2 cellular contexts compared by ENCODE assay signal in the genomic region with DNA sequence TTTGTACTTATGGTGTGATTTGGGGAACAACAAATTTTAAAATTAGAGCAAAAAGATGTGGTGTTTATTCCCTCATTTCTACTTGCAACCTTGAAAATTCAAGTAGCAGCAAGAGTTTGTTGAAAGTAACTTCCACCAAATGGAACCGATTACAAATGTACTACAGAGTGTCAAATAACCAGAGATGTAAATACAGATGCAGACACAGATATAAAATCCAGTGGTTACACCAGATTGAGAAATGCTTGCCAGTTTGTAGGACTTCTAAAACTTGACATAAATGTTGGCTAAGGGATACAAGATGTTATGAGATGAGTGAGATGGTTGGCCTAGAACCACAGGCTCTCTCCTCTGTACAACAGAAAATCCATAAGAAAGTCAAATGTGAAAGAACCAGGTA.
TF ChIP-seq lines count a peak whose summit lies in the region.

No MANE protein-coding gene starts in this region.

TF ChIP-seq in IMR-90, 13 proteins besides CTCF, POLR2A, EP300 and RAD21:
- TF ChIP-seq, protein P1, sequence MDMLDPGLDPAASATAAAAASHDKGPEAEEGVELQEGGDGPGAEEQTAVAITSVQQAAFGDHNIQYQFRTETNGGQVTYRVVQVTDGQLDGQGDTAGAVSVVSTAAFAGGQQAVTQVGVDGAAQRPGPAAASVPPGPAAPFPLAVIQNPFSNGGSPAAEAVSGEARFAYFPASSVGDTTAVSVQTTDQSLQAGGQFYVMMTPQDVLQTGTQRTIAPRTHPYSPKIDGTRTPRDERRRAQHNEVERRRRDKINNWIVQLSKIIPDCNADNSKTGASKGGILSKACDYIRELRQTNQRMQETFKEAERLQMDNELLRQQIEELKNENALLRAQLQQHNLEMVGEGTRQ (IDR thresholded peaks at IDR 0.05; ENCODE audit: low read depth, low read length), result no peak
- TF ChIP-seq RFX5 (IDR thresholded peaks at IDR 0.05; ENCODE audit: low read depth, low read length) (no peak), NFE2L2 (IDR thresholded peaks at IDR 0.05; ENCODE audit: low read depth, low read length) (no peak), FOS (IDR thresholded peaks at IDR 0.05; ENCODE audit: low read depth, low read length) (no peak), MXI1 (IDR thresholded peaks at IDR 0.05; ENCODE audit: borderline replicate concordance, low read depth, low read length) (no peak), CHD1 (IDR thresholded peaks at IDR 0.05; ENCODE audit: low read depth, low read length) (no peak), BHLHE40 (IDR thresholded peaks at IDR 0.05; ENCODE audit: low read depth, low read length) (no peak), CEBPB (IDR thresholded peaks at IDR 0.05; ENCODE audit: low read depth, low read length) (no peak), RCOR1 (IDR thresholded peaks at IDR 0.05; ENCODE audit: insufficient replicate concordance, low read length) (no peak), MAFK (IDR thresholded peaks at IDR 0.05; ENCODE audit: low read depth, low read length) (no peak), MAZ (IDR thresholded peaks at IDR 0.05; ENCODE audit: borderline replicate concordance, low read depth, low read length) (no peak), SMC3 (IDR thresholded peaks at IDR 0.05; ENCODE audit: low read depth, low read length) (no peak)
- TF ChIP-seq, protein P2, sequence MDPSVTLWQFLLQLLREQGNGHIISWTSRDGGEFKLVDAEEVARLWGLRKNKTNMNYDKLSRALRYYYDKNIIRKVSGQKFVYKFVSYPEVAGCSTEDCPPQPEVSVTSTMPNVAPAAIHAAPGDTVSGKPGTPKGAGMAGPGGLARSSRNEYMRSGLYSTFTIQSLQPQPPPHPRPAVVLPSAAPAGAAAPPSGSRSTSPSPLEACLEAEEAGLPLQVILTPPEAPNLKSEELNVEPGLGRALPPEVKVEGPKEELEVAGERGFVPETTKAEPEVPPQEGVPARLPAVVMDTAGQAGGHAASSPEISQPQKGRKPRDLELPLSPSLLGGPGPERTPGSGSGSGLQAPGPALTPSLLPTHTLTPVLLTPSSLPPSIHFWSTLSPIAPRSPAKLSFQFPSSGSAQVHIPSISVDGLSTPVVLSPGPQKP (IDR thresholded peaks at IDR 0.05; ENCODE audit: borderline replicate concordance, low read depth, low read length), result no peak

TF ChIP-seq in H1, 55 proteins besides CTCF, POLR2A, EP300 and RAD21:
- TF ChIP-seq RBBP5 (IDR thresholded peaks at IDR 0.05; ENCODE audit: borderline replicate concordance, low read depth, low read length), result no peak
- TF ChIP-seq POU5F1 (IDR thresholded peaks at IDR 0.05; ENCODE audit: low read depth, low read length), result no peak
- no peak for TF ChIP-seq KDM1A (IDR thresholded peaks at IDR 0.05; ENCODE audit: borderline replicate concordance, low read length)
- TF ChIP-seq, protein P3, sequence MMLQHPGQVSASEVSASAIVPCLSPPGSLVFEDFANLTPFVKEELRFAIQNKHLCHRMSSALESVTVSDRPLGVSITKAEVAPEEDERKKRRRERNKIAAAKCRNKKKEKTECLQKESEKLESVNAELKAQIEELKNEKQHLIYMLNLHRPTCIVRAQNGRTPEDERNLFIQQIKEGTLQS (IDR thresholded peaks at IDR 0.05; ENCODE audit: insufficient read depth, low read depth, low read length), result no peak
- no peak for TF ChIP-seq CHD1 (IDR thresholded peaks at IDR 0.05; ENCODE audit: low read depth, low read length)
- TF ChIP-seq RFX5 (IDR thresholded peaks at IDR 0.05; ENCODE audit: borderline replicate concordance, low read depth, low read length), result no peak
- TF ChIP-seq NRF1 (IDR thresholded peaks at IDR 0.05; ENCODE audit: low read depth, low read length), result no peak
- TF ChIP-seq EGR1 (IDR thresholded peaks at IDR 0.05; ENCODE audit: borderline replicate concordance, low read depth, low read length), result no peak
- TF ChIP-seq PHF8 (conservative IDR thresholded peaks at IDR 0.05; ENCODE audit: low read depth, low read length), result no peak
- TF ChIP-seq SIRT6 (IDR thresholded peaks at IDR 0.05; ENCODE audit: low read length), result no peak
- TF ChIP-seq, protein P4, sequence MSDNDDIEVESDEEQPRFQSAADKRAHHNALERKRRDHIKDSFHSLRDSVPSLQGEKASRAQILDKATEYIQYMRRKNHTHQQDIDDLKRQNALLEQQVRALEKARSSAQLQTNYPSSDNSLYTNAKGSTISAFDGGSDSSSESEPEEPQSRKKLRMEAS (IDR thresholded peaks at IDR 0.05), result no peak
